2 cellular contexts compared by ENCODE assay signal in genomic region chr10:12351889-12352288, GRCh38.
TF ChIP-seq lines count a peak whose summit lies in the region.

No MANE protein-coding gene starts in this region.

TF ChIP-seq in HEK293, 187 proteins besides CTCF, POLR2A, EP300 and RAD21 (continued from another document):
- TF ChIP-seq, protein P1, sequence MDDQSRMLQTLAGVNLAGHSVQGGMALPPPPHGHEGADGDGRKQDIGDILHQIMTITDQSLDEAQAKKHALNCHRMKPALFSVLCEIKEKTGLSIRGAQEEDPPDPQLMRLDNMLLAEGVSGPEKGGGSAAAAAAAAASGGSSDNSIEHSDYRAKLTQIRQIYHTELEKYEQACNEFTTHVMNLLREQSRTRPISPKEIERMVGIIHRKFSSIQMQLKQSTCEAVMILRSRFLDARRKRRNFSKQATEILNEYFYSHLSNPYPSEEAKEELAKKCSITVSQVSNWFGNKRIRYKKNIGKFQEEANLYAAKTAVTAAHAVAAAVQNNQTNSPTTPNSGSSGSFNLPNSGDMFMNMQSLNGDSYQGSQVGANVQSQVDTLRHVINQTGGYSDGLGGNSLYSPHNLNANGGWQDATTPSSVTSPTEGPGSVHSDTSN (CRISPR knock-in tag; IDR thresholded peaks at IDR 0.05): no peak
- TF ChIP-seq, protein P2, sequence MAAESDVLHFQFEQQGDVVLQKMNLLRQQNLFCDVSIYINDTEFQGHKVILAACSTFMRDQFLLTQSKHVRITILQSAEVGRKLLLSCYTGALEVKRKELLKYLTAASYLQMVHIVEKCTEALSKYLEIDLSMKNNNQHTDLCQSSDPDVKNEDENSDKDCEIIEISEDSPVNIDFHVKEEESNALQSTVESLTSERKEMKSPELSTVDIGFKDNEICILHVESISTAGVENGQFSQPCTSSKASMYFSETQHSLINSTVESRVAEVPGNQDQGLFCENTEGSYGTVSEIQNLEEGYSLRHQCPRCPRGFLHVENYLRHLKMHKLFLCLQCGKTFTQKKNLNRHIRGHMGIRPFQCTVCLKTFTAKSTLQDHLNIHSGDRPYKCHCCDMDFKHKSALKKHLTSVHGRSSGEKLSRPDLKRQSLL (tag by site-specific recombination; IDR thresholded peaks at IDR 0.05): no peak
- TF ChIP-seq ZBTB49 (tag by site-specific recombination; IDR thresholded peaks at IDR 0.05; ENCODE audit: low read depth): no peak
- TF ChIP-seq, protein P3, sequence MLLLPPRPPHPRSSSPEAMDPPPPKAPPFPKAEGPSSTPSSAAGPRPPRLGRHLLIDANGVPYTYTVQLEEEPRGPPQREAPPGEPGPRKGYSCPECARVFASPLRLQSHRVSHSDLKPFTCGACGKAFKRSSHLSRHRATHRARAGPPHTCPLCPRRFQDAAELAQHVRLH (tag by site-specific recombination; IDR thresholded peaks at IDR 0.05): peak; percentile 45; the same call in 1 of the 2 replicates
- TF ChIP-seq ZNF664 (tag by site-specific recombination; IDR thresholded peaks at IDR 0.05): peak; percentile 58; the same call in 1 of the 2 replicates
- TF ChIP-seq ZNF571 (tag by site-specific recombination; IDR thresholded peaks at IDR 0.05): no peak
- no peak for TF ChIP-seq ZNF747 (tag by site-specific recombination; IDR thresholded peaks at IDR 0.05)

TF ChIP-seq in K562, 482 proteins besides CTCF, POLR2A, EP300 and RAD21 (continued from another document):
- TF ChIP-seq CHD7 (IDR thresholded peaks at IDR 0.05; ENCODE audit: low read depth, low read length) (no peak), RBM25 (IDR thresholded peaks at IDR 0.05; ENCODE audit: low read depth, low read length, severe bottlenecking) (peak; percentile 72), CHD1 (IDR thresholded peaks at IDR 0.05; ENCODE audit: low read length) (no peak), SMARCE1 (IDR thresholded peaks at IDR 0.05) (no peak)
